Comparison of ENCODE assay signal across 23 cellular contexts in genomic region chr15:29376580-29376979, GRCh38.
DNase-seq lines count a peak whose midpoint lies in the region; FAIRE-seq and TF ChIP-seq lines count a peak whose summit lies in the region.
"Had no signal": no experiment of that assay in that cellular context is flagged by ENCODE, and none has a peak within 500 bp of the region (broad histone marks: within the 10 kb centered on the region; RNA-seq: fewer than 3 reads in every experiment).

No MANE protein-coding gene starts in this region.

- H3K4me3 Mint-ChIP-seq in glutamatergic neuron (ENCODE audit: unreplicated experiment) = peak overlapping the region; percentile 44
- H3K4me3 Mint-ChIP-seq in neural progenitor cell = no peak overlapping the region
- H3K4me3 Mint-ChIP-seq: CD8-positive, alpha-beta T cell; HFFc6 had no signal

- H3K9me3 ChIP-seq in neural progenitor cell (ENCODE audit: low read depth) = no peaks in the 10 kb centered on the region
- H3K9me3 ChIP-seq: BLaER1, MG63 had no signal

- H3F3A ChIP-seq in neural progenitor cell (ENCODE audit: low read depth) = no peaks in the 10 kb centered on the region

- H3K9me3 Mint-ChIP-seq in glutamatergic neuron (ENCODE audit: unreplicated experiment) = peaks cover 3% of the 10 kb centered on the region
- no peaks in the 10 kb centered on the region for H3K9me3 Mint-ChIP-seq in neural progenitor cell
- H3K9me3 Mint-ChIP-seq: CD8-positive, alpha-beta T cell; HFFc6 had no signal

- no peak for TF ChIP-seq POLR2A in GM12891 (IDR thresholded peaks at IDR 0.05; ENCODE audit: low read depth, low read length)

- DNase-seq in G401 (ENCODE audit: low spot score) = peak; percentile 67
- no peak for DNase-seq in glutamatergic neuron
- DNase-seq in neural progenitor cell (ENCODE audit: low spot score) = peak; percentile 22
- DNase-seq in SW 1271 (lab: John Stamatoyannopoulos, UW) = no peak
- no peak for DNase-seq in GM12891 (ENCODE audit: insufficient read length, low spot score)
- no peak for DNase-seq in NCI-H1436 (lab: John Stamatoyannopoulos, UW)
- DNase-seq in middle frontal gyrus (ENCODE audit: extremely low spot score, low spot score) = no peak
- DNase-seq: CD8-positive, alpha-beta T cell; GDM1; HFFc6; Karpas-422; MG63; NCI-H1105; NCI-H187 treated with DMSO at 0.1 percent for 48 hours; NCI-H446; OCI-M1; SIG-M5 had no signal

- H3K9ac ChIP-seq in neural progenitor cell = no peak overlapping the region
- H3K9ac ChIP-seq: BLaER1 had no signal

- H3K36me3 ChIP-seq in neural progenitor cell = no peaks in the 10 kb centered on the region
- H3K36me3 ChIP-seq: BLaER1, MG63 had no signal

- in situ Hi-C loops in G401 (cut with HindIII; ENCODE audit: low sequenced_read_pairs) = no loop called here

- H3K27ac ChIP-seq in angular gyrus (ENCODE audit: low read depth, low read length) (peak overlapping the region; percentile 31), neural progenitor cell (no peak overlapping the region)
- H3K27ac ChIP-seq: BLaER1 had no signal

- H3K4me3 ChIP-seq in neural progenitor cell = no peak overlapping the region
- H3K4me3 ChIP-seq: BLaER1, GM12878, MG63 had no signal

- TF ChIP-seq CTCF in glutamatergic neuron (IDR thresholded peaks at IDR 0.05; ENCODE audit: partially characterized antibody, unreplicated experiment) (no peak), neural progenitor cell (IDR thresholded peaks at IDR 0.05) (no peak)

- FAIRE-seq in GM12891 (lab: Jason Lieb, UNC) = no peak
- FAIRE-seq: A204.1, D721Med, GM12878, GM18507 had no signal

- H4K20me1 ChIP-seq in neural progenitor cell (ENCODE audit: low read depth) = no peaks in the 10 kb centered on the region
- H4K20me1 ChIP-seq: BLaER1 had no signal

- H3K79me2 ChIP-seq in neural progenitor cell (ENCODE audit: low read depth) = no peaks in the 10 kb centered on the region

- no peaks in the 10 kb centered on the region for H3K36me3 Mint-ChIP-seq in glutamatergic neuron (ENCODE audit: unreplicated experiment)
- no peaks in the 10 kb centered on the region for H3K36me3 Mint-ChIP-seq in neural progenitor cell
- H3K36me3 Mint-ChIP-seq: CD8-positive, alpha-beta T cell had no signal

- H3K27ac Mint-ChIP-seq in glutamatergic neuron (ENCODE audit: unreplicated experiment) = no peak overlapping the region
- peak overlapping the region; percentile 72 for H3K27ac Mint-ChIP-seq in neural progenitor cell
- H3K27ac Mint-ChIP-seq: CD8-positive, alpha-beta T cell; HFFc6 had no signal

- H2AFZ ChIP-seq in neural progenitor cell (replicated peaks) = peak overlapping the region; percentile 89

- peak overlapping the region; percentile 13 for H3K4me2 ChIP-seq in neural progenitor cell
- H3K4me2 ChIP-seq: BLaER1 had no signal

- H3K27me3 Mint-ChIP-seq in glutamatergic neuron (ENCODE audit: unreplicated experiment) (peaks cover 3% of the 10 kb centered on the region), neural progenitor cell (ENCODE audit: insufficient read depth, low read depth) (no peaks in the 10 kb centered on the region)

- H3K27me3 ChIP-seq in neural progenitor cell = no peaks in the 10 kb centered on the region
- H3K27me3 ChIP-seq: BLaER1, MG63 had no signal

- H3K4me1 Mint-ChIP-seq in glutamatergic neuron (ENCODE audit: low read depth, unreplicated experiment) = peaks cover 25% of the 10 kb centered on the region
- peaks cover 32% of the 10 kb centered on the region for H3K4me1 Mint-ChIP-seq in neural progenitor cell

- peaks cover 22% of the 10 kb centered on the region for H3K4me1 ChIP-seq in neural progenitor cell
- H3K4me1 ChIP-seq: BLaER1 had no signal

TF ChIP-seq in GM12891, 5 proteins besides CTCF, POLR2A, EP300 and RAD21:
- TF ChIP-seq TAF1 (IDR thresholded peaks at IDR 0.05; ENCODE audit: low read depth, low read length) (no peak), PAX5 (IDR thresholded peaks at IDR 0.05; ENCODE audit: insufficient read depth, low read length, severe bottlenecking) (no peak), SPI1 (IDR thresholded peaks at IDR 0.05; ENCODE audit: low read depth, low read length) (no peak), POU2F2 (IDR thresholded peaks at IDR 0.05; ENCODE audit: low read depth, low read length) (no peak), POLR2AphosphoS5 (IDR thresholded peaks at IDR 0.05; ENCODE audit: low read depth, low read length) (no peak)

Comparison
In these comparisons a context has a peak if more than half of its experiments do, and no peak if none do; other contexts are left out.
1. DNase-seq: peak in G401 (single experiment) and neural progenitor cell (single experiment); none in glutamatergic neuron (single experiment), SW 1271 (0 of 2), GM12891 (single experiment), NCI-H1436 (single experiment) and middle frontal gyrus (single experiment).